ENCODE assay signal across 1 cellular context in genomic region chr3:128481438-128481942, GRCh38.
TF ChIP-seq lines count a peak whose summit lies in the region.

No MANE protein-coding gene starts in this region.

TF ChIP-seq in SK-N-SH treated with all-trans-retinoic acid at 6 μM for 48 hours, 23 proteins besides CTCF, POLR2A, EP300 and RAD21 (continued from another document):
- TF ChIP-seq CSRNP3 (CRISPR knock-in tag; IDR thresholded peaks at IDR 0.05) (no peak), TOX (CRISPR knock-in tag; IDR thresholded peaks at IDR 0.05; ENCODE audit: borderline replicate concordance) (no peak), GLIS3 (CRISPR knock-in tag; IDR thresholded peaks at IDR 0.05) (no peak), ISL1 (CRISPR knock-in tag; IDR thresholded peaks at IDR 0.05) (no peak), ESRRG (CRISPR knock-in tag; IDR thresholded peaks at IDR 0.05) (no peak), PPARA (CRISPR knock-in tag; IDR thresholded peaks at IDR 0.05; ENCODE audit: borderline replicate concordance) (no peak)
- TF ChIP-seq, protein P1, sequence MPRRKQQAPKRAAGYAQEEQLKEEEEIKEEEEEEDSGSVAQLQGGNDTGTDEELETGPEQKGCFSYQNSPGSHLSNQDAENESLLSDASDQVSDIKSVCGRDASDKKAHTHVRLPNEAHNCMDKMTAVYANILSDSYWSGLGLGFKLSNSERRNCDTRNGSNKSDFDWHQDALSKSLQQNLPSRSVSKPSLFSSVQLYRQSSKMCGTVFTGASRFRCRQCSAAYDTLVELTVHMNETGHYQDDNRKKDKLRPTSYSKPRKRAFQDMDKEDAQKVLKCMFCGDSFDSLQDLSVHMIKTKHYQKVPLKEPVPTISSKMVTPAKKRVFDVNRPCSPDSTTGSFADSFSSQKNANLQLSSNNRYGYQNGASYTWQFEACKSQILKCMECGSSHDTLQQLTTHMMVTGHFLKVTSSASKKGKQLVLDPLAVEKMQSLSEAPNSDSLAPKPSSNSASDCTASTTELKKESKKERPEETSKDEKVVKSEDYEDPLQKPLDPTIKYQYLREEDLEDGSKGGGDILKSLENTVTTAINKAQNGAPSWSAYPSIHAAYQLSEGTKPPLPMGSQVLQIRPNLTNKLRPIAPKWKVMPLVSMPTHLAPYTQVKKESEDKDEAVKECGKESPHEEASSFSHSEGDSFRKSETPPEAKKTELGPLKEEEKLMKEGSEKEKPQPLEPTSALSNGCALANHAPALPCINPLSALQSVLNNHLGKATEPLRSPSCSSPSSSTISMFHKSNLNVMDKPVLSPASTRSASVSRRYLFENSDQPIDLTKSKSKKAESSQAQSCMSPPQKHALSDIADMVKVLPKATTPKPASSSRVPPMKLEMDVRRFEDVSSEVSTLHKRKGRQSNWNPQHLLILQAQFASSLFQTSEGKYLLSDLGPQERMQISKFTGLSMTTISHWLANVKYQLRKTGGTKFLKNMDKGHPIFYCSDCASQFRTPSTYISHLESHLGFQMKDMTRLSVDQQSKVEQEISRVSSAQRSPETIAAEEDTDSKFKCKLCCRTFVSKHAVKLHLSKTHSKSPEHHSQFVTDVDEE (CRISPR knock-in tag; IDR thresholded peaks at IDR 0.05), result no peak
- TF ChIP-seq, protein P2, sequence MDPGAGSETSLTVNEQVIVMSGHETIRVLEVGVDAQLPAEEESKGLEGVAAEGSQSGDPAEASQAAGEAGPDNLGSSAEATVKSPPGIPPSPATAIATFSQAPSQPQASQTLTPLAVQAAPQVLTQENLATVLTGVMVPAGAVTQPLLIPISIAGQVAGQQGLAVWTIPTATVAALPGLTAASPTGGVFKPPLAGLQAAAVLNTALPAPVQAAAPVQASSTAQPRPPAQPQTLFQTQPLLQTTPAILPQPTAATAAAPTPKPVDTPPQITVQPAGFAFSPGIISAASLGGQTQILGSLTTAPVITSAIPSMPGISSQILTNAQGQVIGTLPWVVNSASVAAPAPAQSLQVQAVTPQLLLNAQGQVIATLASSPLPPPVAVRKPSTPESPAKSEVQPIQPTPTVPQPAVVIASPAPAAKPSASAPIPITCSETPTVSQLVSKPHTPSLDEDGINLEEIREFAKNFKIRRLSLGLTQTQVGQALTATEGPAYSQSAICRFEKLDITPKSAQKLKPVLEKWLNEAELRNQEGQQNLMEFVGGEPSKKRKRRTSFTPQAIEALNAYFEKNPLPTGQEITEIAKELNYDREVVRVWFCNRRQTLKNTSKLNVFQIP (CRISPR knock-in tag; IDR thresholded peaks at IDR 0.05; ENCODE audit: borderline replicate concordance, low read depth), result no peak
